ENCODE assay signal across 29 cellular contexts in the genomic region with DNA sequence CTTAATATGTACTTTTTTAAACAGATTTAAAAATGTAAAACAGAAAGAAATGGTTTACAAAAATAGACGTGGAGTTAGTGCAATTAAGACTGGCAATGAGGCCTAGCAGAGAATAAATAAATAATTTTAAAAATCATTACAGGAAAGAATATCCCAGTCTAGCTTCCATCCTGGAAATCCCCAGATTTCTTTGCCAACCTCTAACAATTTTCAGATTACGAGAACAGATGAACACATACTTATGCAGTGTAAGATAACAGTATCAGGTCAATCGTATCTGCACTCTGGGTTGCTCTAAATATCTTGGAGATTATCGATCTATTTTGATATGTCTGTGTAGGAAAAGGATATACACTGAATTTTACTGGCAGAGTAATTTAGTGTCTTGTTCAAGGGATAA.
DNase-seq lines count a peak whose midpoint lies in the region; ATAC-seq and TF ChIP-seq lines count a peak whose summit lies in the region.
"Had no signal": no experiment of that assay in that cellular context is flagged by ENCODE, and none has a peak within 500 bp of the region (broad histone marks: within the 10 kb centered on the region; RNA-seq: fewer than 3 reads in every experiment).

No MANE protein-coding gene starts in this region.

- H3K36me3 ChIP-seq in IMR-90 (ENCODE audit: control insufficient read depth, insufficient read depth, low read length) (peaks cover 11% of the 10 kb centered on the region), osteoblast (ENCODE audit: insufficient read depth, low read length) (no peaks in the 10 kb centered on the region), suprapubic skin (no peaks in the 10 kb centered on the region)
- H3K36me3 ChIP-seq: BE2C had no signal

- intact Hi-C loops in IMR-90 (cut with micrococcal nuclease): no loop called here
- intact Hi-C loops in posterior cingulate gyrus (cut with DNase I): no loop called here

- WGBS in IMR-90 (ENCODE audit: extremely low coverage in 2 of 2, insufficient read length in 1 of 2), 2 experiments: 0% methylated on average over 1 of the region's 4 CpGs; no CpG with 5 or more reads in 1 of the 2 experiments
- WGBS in suprapubic skin: 26% methylated on average over 4 of the region's 4 CpGs

- dilution Hi-C loops in IMR-90 (cut with HindIII; ENCODE audit: low sequenced_read_pairs, unreplicated experiment): no loop called here

- H3K27ac Mint-ChIP-seq in activated T-cell treated with anti-CD3 and anti-CD28 coated beads, Interleukin-2, amount 50 U/mL, for 72 hours: no peak overlapping the region
- H3K27ac Mint-ChIP-seq: CD14-positive monocyte; CD8-positive, alpha-beta memory T cell; GM23338; HFFc6 had no signal

- POLR2A ChIA-PET in IMR-90 (lab: Charles Lee; ENCODE audit: unreplicated experiment): no interaction called here

- no peak overlapping the region for H2BK15ac ChIP-seq in IMR-90 (ENCODE audit: low read depth, low read length)

- no peak overlapping the region for H3K56ac ChIP-seq in IMR-90 (ENCODE audit: extremely low read depth, insufficient read depth, low read length)

- H3K4me1 ChIP-seq in IMR-90 (ENCODE audit: control insufficient read depth, insufficient read depth, low read length): no peaks in the 10 kb centered on the region; the same call in 1 of the 2 replicates
- H3K4me1 ChIP-seq in osteoblast (ENCODE audit: insufficient read depth, low read length): no peaks in the 10 kb centered on the region
- H3K4me1 ChIP-seq in suprapubic skin: no peaks in the 10 kb centered on the region
- H3K4me1 ChIP-seq: BE2C, SJCRH30 had no signal

- H3K27me3 ChIP-seq in IMR-90 (ENCODE audit: control insufficient read depth, insufficient read depth, low read length) (no peaks in the 10 kb centered on the region), osteoblast (ENCODE audit: insufficient read depth, low read length) (no peaks in the 10 kb centered on the region), suprapubic skin (no peaks in the 10 kb centered on the region)
- H3K27me3 ChIP-seq: BE2C, SJCRH30 had no signal

- no peak overlapping the region; the same call in 1 of the 2 replicates for H3K27ac ChIP-seq in IMR-90 (ENCODE audit: insufficient read depth, low read length)
- no peak overlapping the region for H3K27ac ChIP-seq in osteoblast (ENCODE audit: low read depth, low read length)
- H3K27ac ChIP-seq in suprapubic skin: no peak overlapping the region
- H3K27ac ChIP-seq: SJCRH30 had no signal

- BruUV-seq in IMR-90 (replicated peaks; lab: Mats Ljungman, UMichigan): no TSS peak

- H3K27me3 Mint-ChIP-seq in activated T-cell treated with anti-CD3 and anti-CD28 coated beads, Interleukin-2, amount 50 U/mL, for 72 hours (ENCODE audit: low read depth): no peaks in the 10 kb centered on the region
- H3K27me3 Mint-ChIP-seq: CD8-positive, alpha-beta memory T cell had no signal

- H2AFZ ChIP-seq in IMR-90 (replicated peaks; ENCODE audit: low read length, poor library complexity) (no peak overlapping the region), osteoblast (ENCODE audit: low read length) (peak overlapping the region; percentile 17)
- H2AFZ ChIP-seq: GM23338 had no signal

- no peak overlapping the region for H2AK9ac ChIP-seq in IMR-90 (replicated peaks; ENCODE audit: low read depth, low read length, poor library complexity)

- H3K9me3 ChIP-seq in IMR-90 (ENCODE audit: control insufficient read depth, insufficient read depth, low read length) (no peaks in the 10 kb centered on the region), osteoblast (ENCODE audit: low read depth, low read length) (no peaks in the 10 kb centered on the region), suprapubic skin (no peaks in the 10 kb centered on the region)
- H3K9me3 ChIP-seq: BE2C had no signal

- DNase-seq in IMR-90: peak; percentile 28
- DNase-seq in dermis blood vessel endothelial cell: peak; percentile 30
- DNase-seq in fibroblast of the aortic adventitia (ENCODE audit: low read depth): peak; percentile 53
- no peak for DNase-seq in osteoblast (ENCODE audit: insufficient read length, low spot score, missing footprints)
- DNase-seq in activated T-cell treated with anti-CD3 and anti-CD28 coated beads, Interleukin-2, amount 50 U/mL, for 72 hours: no peak
- DNase-seq in suprapubic skin (ENCODE audit: low spot score in 2 of 2): no peak
- no peak for DNase-seq in posterior cingulate gyrus
- DNase-seq in SKM-1 (lab: John Stamatoyannopoulos, UW; ENCODE audit: unreplicated experiment): no peak
- DNase-seq: ACHN; BE2C; CD8-positive, alpha-beta memory T cell; DMS 273 treated with DMSO at 0.1 percent for 48 hours; DMS79 treated with DMSO at 0.1 percent for 48 hours; H9; HFFc6; KBM-7; MV-4-11; NCI-H1105; NCI-H146; NCI-H1930; NCI-H446 treated with DMSO at 0.1 percent for 48 hours; NCI-H526; NCI-H82; NK-92 treated with Interleukin-12 subunit alpha and Interleukin-12 subunit beta, amount 100 ng/mL, for 24 hours; PC-3; SJCRH30 had no signal

- no peak overlapping the region for H3K18ac ChIP-seq in IMR-90 (ENCODE audit: low read depth, low read length)

- H3K9me1 ChIP-seq in IMR-90 (ENCODE audit: insufficient read depth, low read length): no peaks in the 10 kb centered on the region; the same call in 1 of the 2 replicates

- TF ChIP-seq POLR2A in IMR-90 (IDR thresholded peaks at IDR 0.05; ENCODE audit: low read depth, low read length) (no peak), suprapubic skin (IDR thresholded peaks at IDR 0.05) (no peak)

- H2BK20ac ChIP-seq in IMR-90 (ENCODE audit: low read depth, low read length): no peak overlapping the region

- H3K4me3 Mint-ChIP-seq in activated T-cell treated with anti-CD3 and anti-CD28 coated beads, Interleukin-2, amount 50 U/mL, for 72 hours: no peak overlapping the region
- H3K4me3 Mint-ChIP-seq: CD14-positive monocyte; CD8-positive, alpha-beta memory T cell; GM23338; H9; HFFc6 had no signal

- TF ChIP-seq RAD21 in IMR-90 (IDR thresholded peaks at IDR 0.05; ENCODE audit: low read length): no peak

- H4K20me1 ChIP-seq in IMR-90 (ENCODE audit: insufficient read depth, low read length): no peaks in the 10 kb centered on the region
- no peaks in the 10 kb centered on the region for H4K20me1 ChIP-seq in osteoblast (ENCODE audit: insufficient read depth, low read length)

- no peaks in the 10 kb centered on the region for H3K79me2 ChIP-seq in osteoblast (ENCODE audit: insufficient read depth, low read length)

- no peak for ATAC-seq in IMR-90 (ENCODE audit: low read depth)
- ATAC-seq in activated T-cell treated with anti-CD3 and anti-CD28 coated beads, Interleukin-2, amount 50 U/mL, for 72 hours (replicated peaks in 1 of 2): no peak
- ATAC-seq: GM23338, PC-3, Right ventricle myocardium inferior had no signal

- no peak overlapping the region; the same call in 1 of the 2 replicates for H3K4me2 ChIP-seq in IMR-90 (ENCODE audit: low read depth, low read length)
- no peak overlapping the region for H3K4me2 ChIP-seq in osteoblast (ENCODE audit: insufficient read depth, low read length)
- H3K4me2 ChIP-seq: GM23338 had no signal

- no peak overlapping the region for H3K4me3 ChIP-seq in IMR-90 (ENCODE audit: insufficient read depth, low read depth, low read length)
- H3K4me3 ChIP-seq in fibroblast of the aortic adventitia (ENCODE audit: low read depth, low read length): no peak overlapping the region
- H3K4me3 ChIP-seq in osteoblast (ENCODE audit: insufficient read depth, low read length): no peak overlapping the region
- no peak overlapping the region for H3K4me3 ChIP-seq in suprapubic skin
- H3K4me3 ChIP-seq: GM23338, SJCRH30 had no signal

- H2BK5ac ChIP-seq in IMR-90 (ENCODE audit: low read depth, low read length, poor library complexity, severe bottlenecking): no peak overlapping the region

- in situ Hi-C loops in IMR-90 (cut with MboI; ENCODE audit: low sequenced_read_pairs): loop anchor here (10.0 kb wide), 1 partner anchor 211 kb away; a partner anchor contains a TSS

- H3K9ac ChIP-seq in IMR-90 (ENCODE audit: low read depth, low read length): no peak overlapping the region

- CTCF ChIA-PET in IMR-90 (lab: Yijun Ruan, JAX): interaction anchor here (0.5 kb wide), 1 partner anchor 142 kb away, joined by 5 read pairs; no protein-coding TSS in a partner anchor

- H4K8ac ChIP-seq in IMR-90 (ENCODE audit: low read depth in 2 of 2, low read length in 2 of 2): no peak overlapping the region

- H2BK120ac ChIP-seq in IMR-90 (ENCODE audit: low read depth, low read length): no peak overlapping the region

- H4K91ac ChIP-seq in IMR-90 (ENCODE audit: insufficient read depth, low read depth, low read length): no peak overlapping the region

- H3K14ac ChIP-seq in IMR-90 (replicated peaks; ENCODE audit: low read depth, low read length): no peak overlapping the region

- no peaks in the 10 kb centered on the region for H3K36me3 Mint-ChIP-seq in activated T-cell treated with anti-CD3 and anti-CD28 coated beads, Interleukin-2, amount 50 U/mL, for 72 hours (ENCODE audit: insufficient read depth in 2 of 2)
- H3K36me3 Mint-ChIP-seq: CD14-positive monocyte; CD8-positive, alpha-beta memory T cell had no signal

- no peak overlapping the region; the same call in 1 of the 2 replicates for H3K23ac ChIP-seq in IMR-90 (ENCODE audit: low read depth, low read length)

- H2AK5ac ChIP-seq in IMR-90 (ENCODE audit: low read depth, low read length): no peak overlapping the region

- TF ChIP-seq CTCF in IMR-90 (conservative IDR thresholded peaks at IDR 0.05; ENCODE audit: low read depth, low read length) (no peak), fibroblast of the aortic adventitia (IDR thresholded peaks at IDR 0.05; ENCODE audit: insufficient read depth, low read length) (no peak), osteoblast (IDR thresholded peaks at IDR 0.05; ENCODE audit: extremely low read depth, low read depth, low read length) (no peak), suprapubic skin (IDR thresholded peaks at IDR 0.05) (no peak)

- H3K4ac ChIP-seq in IMR-90 (ENCODE audit: low read depth, low read length): no peak overlapping the region

- H3K9me3 Mint-ChIP-seq in activated T-cell treated with anti-CD3 and anti-CD28 coated beads, Interleukin-2, amount 50 U/mL, for 72 hours: no peaks in the 10 kb centered on the region
- H3K9me3 Mint-ChIP-seq: H9, HFFc6 had no signal

- H3K79me1 ChIP-seq in IMR-90 (ENCODE audit: low read depth in 1 of 2, low read length in 2 of 2): peaks cover 4 to 9% of the 10 kb centered on the region in 2 experiments; a peak in 1 of 4 replicates

- no peak for TF ChIP-seq EP300 in suprapubic skin (IDR thresholded peaks at IDR 0.05)

- H3K4me1 Mint-ChIP-seq in activated T-cell treated with anti-CD3 and anti-CD28 coated beads, Interleukin-2, amount 50 U/mL, for 72 hours (ENCODE audit: low read depth): no peaks in the 10 kb centered on the region
- H3K4me1 Mint-ChIP-seq: CD14-positive monocyte; CD8-positive, alpha-beta memory T cell; GM23338; H9 had no signal

- H4K5ac ChIP-seq in IMR-90 (ENCODE audit: low read depth, low read length): no peak overlapping the region

TF ChIP-seq in IMR-90, 13 proteins besides CTCF, POLR2A, EP300 and RAD21 (continues in another document):
- TF ChIP-seq CHD1 (IDR thresholded peaks at IDR 0.05; ENCODE audit: low read depth, low read length) (no peak), BHLHE40 (IDR thresholded peaks at IDR 0.05; ENCODE audit: low read depth, low read length) (no peak)

Comparison
In these comparisons a context has a peak if more than half of its experiments do, and no peak if none do; other contexts are left out.
1. DNase-seq: peak in IMR-90 (single experiment), dermis blood vessel endothelial cell (single experiment) and fibroblast of the aortic adventitia (single experiment); none in osteoblast (single experiment), activated T-cell treated with anti-CD3 and anti-CD28 coated beads, Interleukin-2, amount 50 U/mL, for 72 hours (0 of 2), suprapubic skin (0 of 2), posterior cingulate gyrus (0 of 10) and SKM-1 (single experiment).